23 cellular contexts compared by ENCODE assay signal in the genomic region with DNA sequence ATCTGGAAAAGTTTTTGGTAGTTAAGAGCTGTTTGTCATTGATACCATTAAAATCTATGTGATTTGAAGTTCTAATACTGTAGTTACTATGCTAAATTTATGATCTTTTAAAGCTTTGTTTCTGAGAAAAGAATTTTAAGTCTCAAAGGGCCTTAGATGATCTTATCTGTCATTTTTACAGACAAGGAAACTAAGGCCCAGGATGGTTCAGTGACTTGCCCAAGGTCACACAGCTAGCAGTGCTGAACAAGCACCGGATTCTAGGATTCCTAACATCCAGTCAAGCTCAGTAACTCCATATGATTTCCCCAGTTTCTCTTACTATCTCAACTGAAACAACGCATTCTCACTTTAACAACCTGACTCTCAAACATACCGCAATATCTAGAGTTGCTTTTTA. TPM values are rescaled to one million over a fixed set of nuclear protein-coding genes. Genes with fewer than 3 reads are reported as not detected.
DNase-seq lines count a peak whose midpoint lies in the region; ATAC-seq, FAIRE-seq and TF ChIP-seq lines count a peak whose summit lies in the region.
"Had no signal": no experiment of that assay in that cellular context is flagged by ENCODE, and none has a peak within 500 bp of the region (broad histone marks: within the 10 kb centered on the region; RNA-seq: fewer than 3 reads in every experiment).

No MANE protein-coding gene starts in this region.

- WGBS in A549 (ENCODE audit: missing lambda C conversion rate), result 79% methylated on average over 3 of the region's 3 CpGs
- WGBS in K562 (ENCODE audit: insufficient coverage, low coverage, missing lambda C conversion rate), result 97% methylated on average over 3 of the region's 3 CpGs

- TF ChIP-seq CTCF in A549 (IDR thresholded peaks at IDR 0.05) (no peak), K562 (IDR thresholded peaks at IDR 0.05 in 2 of 3, conservative IDR thresholded peaks at IDR 0.05 in 1 of 3; ENCODE audit: insufficient read depth in 2 of 3, low read depth in 1 of 3, low read length in 3 of 3) (no peak)

- H2AFZ ChIP-seq in K562 (ENCODE audit: low read depth, low read length), result no peak overlapping the region
- H2AFZ ChIP-seq: PC-9 had no signal

- intact Hi-C loops in K562 (cut with micrococcal nuclease), result no loop called here

- peaks cover 15% of the 10 kb centered on the region; the same call in 2 of the 3 replicates for H3K79me2 ChIP-seq in K562 (ENCODE audit: control insufficient read depth, insufficient read depth, low read length)

- H3K27me3 ChIP-seq in K562 (ENCODE audit: control insufficient read depth in 2 of 2, insufficient read depth in 2 of 2, low read length in 2 of 2) (no peaks in the 10 kb centered on the region), muscle layer of colon (ENCODE audit: control insufficient read depth in 1 of 2, insufficient read depth in 2 of 2, low read length in 2 of 2) (no peaks in the 10 kb centered on the region)
- H3K27me3 ChIP-seq: pancreas, suprapubic skin had no signal

- no peak for FAIRE-seq in A549 (lab: Jason Lieb, UNC)
- no peak for FAIRE-seq in K562 (lab: Jason Lieb, UNC)
- no peak for FAIRE-seq in RCC 7860 (lab: Jason Lieb, UNC)
- FAIRE-seq: endothelial cell of umbilical vein, pancreas had no signal

- TF ChIP-seq POLR2A in A549 (IDR thresholded peaks at IDR 0.05; ENCODE audit: low read length) (no peak), K562 (conservative IDR thresholded peaks at IDR 0.05) (no peak)

- H3K4me2 ChIP-seq in A549 (peak overlapping the region; percentile 68), K562 (ENCODE audit: insufficient read depth, low read length) (no peak overlapping the region)
- H3K4me2 ChIP-seq: PC-9 had no signal

- no peaks in the 10 kb centered on the region for H3K9me1 ChIP-seq in K562 (ENCODE audit: control insufficient read depth, insufficient read depth, low read length)

- CTCF ChIA-PET in A549 (lab: Yijun Ruan, JAX), result interaction anchor here (0.6 to 1.9 kb wide), 6 partner anchors 15 to 417 kb away, joined by 3 to 4 read pairs (median 3); no protein-coding TSS in a partner anchor
- CTCF ChIA-PET in K562 (lab: Yijun Ruan, JAX; ENCODE audit: low intra/inter-chr PET ratio), result no interaction called here

- ATAC-seq in A549 (no peak), GM19395 (IDR thresholded peaks at IDR 0.05; ENCODE audit: unreplicated experiment) (peak; percentile 3), K562 (no peak)
- ATAC-seq: activated T-cell treated with anti-CD3 and anti-CD28 coated beads, Interleukin-2, amount 50 U/mL, for 4 hours; stimulated activated effector memory CD8-positive, alpha-beta T cell treated with anti-CD3 and anti-CD28 coated beads, Interleukin-12 subunit alpha, Interleukin-12 subunit beta, amount 100 ng/mL, for 72 hours had no signal

- H3K9me3 ChIP-seq in A549 (no peaks in the 10 kb centered on the region), K562 (replicated peaks; ENCODE audit: control insufficient read depth, insufficient read depth, low read depth, low read length) (no peaks in the 10 kb centered on the region), muscle layer of colon (ENCODE audit: low read length) (no peaks in the 10 kb centered on the region)
- H3K9me3 ChIP-seq: pancreas, suprapubic skin had no signal

- H3K4me1 ChIP-seq in A549 (peaks cover 32% of the 10 kb centered on the region), K562 (replicated peaks in 1 of 2; ENCODE audit: control insufficient read depth in 2 of 2, insufficient read depth in 2 of 2, low read length in 2 of 2) (no peaks in the 10 kb centered on the region), muscle layer of colon (ENCODE audit: insufficient read depth, low read length) (peaks cover 51% of the 10 kb centered on the region)

- H3K36me3 ChIP-seq in K562 (ENCODE audit: control insufficient read depth, insufficient read depth, low read length), result peaks cover 19% of the 10 kb centered on the region; the same call in 1 of the 3 replicates
- H3K36me3 ChIP-seq in muscle layer of colon (ENCODE audit: insufficient read depth, low read length), result peaks cover 16% of the 10 kb centered on the region

- BruUV-seq in K562 (replicated peaks; lab: Mats Ljungman, UMichigan), result no TSS peak

- POLR2A ChIA-PET in A549 (lab: Yijun Ruan, JAX), result no interaction called here
- POLR2A ChIA-PET in K562 (lab: Yijun Ruan, JAX), result interaction anchor here (0.8 to 1.8 kb wide), 3 partner anchors 8 to 105 kb away, joined by 3 to 4 read pairs (median 3); no protein-coding TSS in a partner anchor

- in situ Hi-C loops in K562 (cut with MboI), result no loop called here

- TF ChIP-seq EP300 in A549 (IDR thresholded peaks at IDR 0.05) (no peak), K562 (IDR thresholded peaks at IDR 0.05; ENCODE audit: low read length) (no peak)

- DNase-seq in A549 (ENCODE audit: low read depth in 1 of 2, low spot score in 1 of 2) (no peak), K562 (ENCODE audit: extremely low read depth in 1 of 4, low spot score in 3 of 4) (no peak), HT-29 (ENCODE audit: low spot score) (no peak), RCC 7860 (ENCODE audit: low spot score) (no peak), occipital lobe (lab: John Stamatoyannopoulos, UW) (no peak), UCSD-AML1 (lab: John Stamatoyannopoulos, UW; ENCODE audit: unreplicated experiment) (no peak)
- DNase-seq: activated CD4-positive, alpha-beta memory T cell treated with anti-CD3 and anti-CD28 coated beads for 36 hours; activated naive CD8-positive, alpha-beta T cell treated with anti-CD3 and anti-CD28 coated beads, Interleukin-2, amount 10 ng/mL, durations not matched to agents 7 days and 5 days; activated T-cell treated with anti-CD3 and anti-CD28 coated beads, Interleukin-2, amount 50 U/mL, for 4 hours; GF-D8; naive B cell; NCI-H187; NCI-H748 treated with DMSO at 0.1 percent for 48 hours; pancreas; PC-9; T-helper 2 cell had no signal

- TF ChIP-seq RAD21 in A549 (conservative IDR thresholded peaks at IDR 0.05 in 1 of 2, IDR thresholded peaks at IDR 0.05 in 1 of 2) (no peak), K562 (CRISPR knock-in tag; conservative IDR thresholded peaks at IDR 0.05 in 1 of 2, IDR thresholded peaks at IDR 0.05 in 1 of 2) (no peak)

- H3K27ac ChIP-seq in A549 (peak overlapping the region; percentile 66 to 70; a peak in 5 of 6 replicates), K562 (ENCODE audit: extremely low read depth, low read depth, low read length) (no peak overlapping the region), muscle layer of colon (ENCODE audit: low read depth, low read length) (peak overlapping the region; percentile 13)
- H3K27ac ChIP-seq: C4-2B, coronary artery, PC-9, suprapubic skin had no signal

- no peak overlapping the region for H3K9ac ChIP-seq in K562 (ENCODE audit: insufficient read depth in 1 of 2, low read depth in 2 of 2, low read length in 2 of 2)
- H3K9ac ChIP-seq in muscle layer of colon (ENCODE audit: low read length), result no peak overlapping the region

- H3K4me3 ChIP-seq in A549, result no peak overlapping the region
- no peak overlapping the region for H3K4me3 ChIP-seq in K562
- H3K4me3 ChIP-seq in muscle layer of colon (ENCODE audit: low read depth in 1 of 2, low read length in 2 of 2), result no peak overlapping the region
- H3K4me3 ChIP-seq: coronary artery, pancreas, PC-9, suprapubic skin had no signal

- no peaks in the 10 kb centered on the region for H4K20me1 ChIP-seq in K562 (replicated peaks; ENCODE audit: control insufficient read depth, insufficient read depth, low read length)

TF ChIP-seq in A549, 52 proteins besides CTCF, POLR2A, EP300 and RAD21 (continues in another document):
- no peak for TF ChIP-seq CBX2 (IDR thresholded peaks at IDR 0.05; ENCODE audit: borderline replicate concordance, low read depth)
- no peak for TF ChIP-seq KDM1A (IDR thresholded peaks at IDR 0.05; ENCODE audit: low read depth)
- TF ChIP-seq RNF2 (IDR thresholded peaks at IDR 0.05; ENCODE audit: borderline replicate concordance, low read depth), result no peak
- no peak for TF ChIP-seq NFE2L2 (conservative IDR thresholded peaks at IDR 0.05; ENCODE audit: low read length)

TF ChIP-seq in K562, 482 proteins besides CTCF, POLR2A, EP300 and RAD21 (continues in another document):
- no peak for TF ChIP-seq MAFF (IDR thresholded peaks at IDR 0.05; ENCODE audit: low read length)
- TF ChIP-seq ZNF551 (CRISPR knock-in tag; IDR thresholded peaks at IDR 0.05), result no peak
- no peak for TF ChIP-seq GABPB1 (CRISPR knock-in tag; IDR thresholded peaks at IDR 0.05)
- TF ChIP-seq TBP (optimal IDR thresholded peaks at IDR 0.05; ENCODE audit: low read depth, low read length), result no peak
- no peak for TF ChIP-seq ETS2 (tag; IDR thresholded peaks at IDR 0.05; ENCODE audit: borderline replicate concordance, poor library complexity, severe bottlenecking)
- no peak for TF ChIP-seq RBM15 (IDR thresholded peaks at IDR 0.05; ENCODE audit: insufficient read depth, low read length)
- no peak for TF ChIP-seq PURB (CRISPR knock-in tag; IDR thresholded peaks at IDR 0.05; ENCODE audit: low read depth)
- peak; percentile 40; the same call in 1 of the 2 replicates for TF ChIP-seq BCOR (IDR thresholded peaks at IDR 0.05)

RNA-seq across cellular contexts. Expression of a gene that starts 37.7 kb away (rescaled TPM):
- polyA plus RNA-seq in A549 (2011; rRNA removed) (3.7 and 5.1 TPM in 2 replicates), A549 (2017; fragmentation: RNase III; extraction: RNeasy Plus Mini Kit Qiagen cat#74134 plus additional on column Dnase treatment) (0.90 to 2.1 TPM (median 1.4 TPM) in 3 replicates), K562 (2011; rRNA removed) (16.0 and 16.6 TPM in 2 replicates), K562 (2014; fragmentation: Illumina TruSeq; extraction: Trizol) (10.8 and 12.5 TPM in 2 replicates), K562 (2014; fragmentation: Nextera tagmentation; extraction: Ambion mirVana) (1 to 10 TPM; 3.3 to 3.9 TPM), K562 (2014; rRNA removed) (9.2 and 12.5 TPM in 2 replicates)
- 0.83 and 1.0 TPM in 2 replicates for polyA plus RNA-seq in A549 (2012; cell fraction: cytosol; rRNA removed)
- polyA plus RNA-seq in A549 (2012; cell fraction: nucleus; rRNA removed), result 0.95 and 1.6 TPM in 2 replicates
- polyA minus RNA-seq in A549 (2011; rRNA and poly(A)+ RNA removed), result 1.6 and 2.5 TPM in 2 replicates
- total RNA-seq in K562 (2011; cell fraction: chromatin; rRNA removed; ENCODE audit: low replicate concordance), result 3.4 and 10.9 TPM in 2 replicates
- total RNA-seq in K562 (2011; cell fraction: nucleolus; rRNA removed), result 4.5 TPM in 2 replicates
- total RNA-seq in K562 (2011; cell fraction: nucleoplasm; rRNA removed), result 5.6 and 9.8 TPM in 2 replicates
- total RNA-seq in K562 (2014; rRNA removed) (11.6 and 12.9 TPM in 2 replicates), K562 (2014; rRNA removed; fragmentation: Illumina TruSeq; extraction: Trizol) (12.1 and 13.1 TPM in 2 replicates), K562 (2015; rRNA removed; fragmentation: Illumina TruSeq; extraction: Trizol) (7.5 and 7.7 TPM in 2 replicates), K562 (2021) (15.7 and 19.2 TPM in 2 replicates), occipital lobe (88.9 TPM)
- 7.9 and 9.6 TPM in 2 replicates for polyA plus RNA-seq in K562 (2011; cell fraction: cytosol; rRNA removed)
- polyA plus RNA-seq in K562 (2011; cell fraction: nucleus; rRNA removed), result 5.6 and 9.5 TPM in 2 replicates
- polyA plus RNA-seq in K562 (2012), result 7.5 and 9.0 TPM in 2 replicates
- polyA minus RNA-seq in K562 (2011; rRNA and poly(A)+ RNA removed), result 22.7 and 28.5 TPM in 2 replicates
- 9.3 and 11.4 TPM in 2 replicates for polyA minus RNA-seq in K562 (2011; cell fraction: cytosol; rRNA and poly(A)+ RNA removed)
- polyA minus RNA-seq in K562 (2011; cell fraction: nucleus; rRNA and poly(A)+ RNA removed), result 14.3 and 21.9 TPM in 2 replicates
- 122 and 123 TPM in 2 replicates for total RNA-seq in HT-29 (2014; rRNA removed; shearing (Covaris generic))
